24 cellular contexts compared by ENCODE assay signal in the genomic region with DNA sequence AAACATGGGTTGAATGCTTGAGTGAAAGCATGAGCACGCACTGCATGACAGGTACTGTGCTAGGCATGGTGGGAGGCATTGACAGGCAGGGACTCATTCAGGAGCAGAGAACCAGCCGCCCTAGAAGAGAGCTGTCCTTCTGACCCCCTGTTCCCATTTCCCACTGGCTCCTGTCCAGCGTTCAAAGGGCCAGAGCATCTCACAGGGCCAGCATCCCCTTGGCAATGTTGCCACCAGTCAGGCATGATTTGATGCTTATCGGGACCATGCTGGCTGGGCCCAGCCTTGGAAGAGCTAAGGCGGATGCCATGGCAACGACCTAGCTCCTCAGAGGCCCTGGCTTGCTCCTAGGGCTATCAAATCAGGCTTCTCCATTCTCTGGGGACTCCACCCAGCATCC. TPM values are rescaled to one million over a fixed set of nuclear protein-coding genes. Genes with fewer than 3 reads are reported as not detected.
DNase-seq lines count a peak whose midpoint lies in the region; ATAC-seq, FAIRE-seq and TF ChIP-seq lines count a peak whose summit lies in the region.
"Had no signal": no experiment of that assay in that cellular context is flagged by ENCODE, and none has a peak within 500 bp of the region (broad histone marks: within the 10 kb centered on the region; RNA-seq: fewer than 3 reads in every experiment).

No MANE protein-coding gene starts in this region.

- no peaks in the 10 kb centered on the region for H3K36me3 ChIP-seq in SK-N-SH (replicated peaks in 1 of 2; ENCODE audit: control insufficient read depth in 1 of 2, insufficient read depth in 2 of 2, low read length in 1 of 2)
- H3K36me3 ChIP-seq in K562 (ENCODE audit: control insufficient read depth, insufficient read depth, low read length) = no peaks in the 10 kb centered on the region
- no peaks in the 10 kb centered on the region for H3K36me3 ChIP-seq in neural progenitor cell

- H3K4me1 ChIP-seq in SK-N-SH (ENCODE audit: control insufficient read depth in 1 of 2, insufficient read depth in 2 of 2, low read depth in 1 of 2, low read length in 1 of 2) (peaks cover 0 to 26% of the 10 kb centered on the region in 2 experiments; a peak in 2 of 4 replicates), K562 (replicated peaks in 1 of 2; ENCODE audit: control insufficient read depth in 2 of 2, insufficient read depth in 2 of 2, low read length in 2 of 2) (no peaks in the 10 kb centered on the region), neural progenitor cell (peaks cover 20% of the 10 kb centered on the region)
- H3K4me1 ChIP-seq: A549 had no signal

- H3K4me3 ChIP-seq in SK-N-SH (ENCODE audit: low read depth in 2 of 2, low read length in 1 of 2) (no peak overlapping the region), K562 (no peak overlapping the region), neural progenitor cell (no peak overlapping the region)
- H3K4me3 ChIP-seq: A549, GM12878, GM23248 had no signal

- TF ChIP-seq CTCF in SK-N-SH (IDR thresholded peaks at IDR 0.05) (no peak), K562 (IDR thresholded peaks at IDR 0.05 in 2 of 3, conservative IDR thresholded peaks at IDR 0.05 in 1 of 3; ENCODE audit: insufficient read depth in 2 of 3, low read depth in 1 of 3, low read length in 3 of 3) (no peak), neural progenitor cell (IDR thresholded peaks at IDR 0.05) (no peak)

- H3K27me3 ChIP-seq in SK-N-SH (ENCODE audit: insufficient read depth) (peaks cover 8% of the 10 kb centered on the region; the same call in 1 of the 2 replicates), K562 (ENCODE audit: control insufficient read depth in 2 of 2, insufficient read depth in 2 of 2, low read length in 2 of 2) (peaks cover 15 to 41% of the 10 kb centered on the region in 2 experiments; a peak in 3 of 5 replicates), neural progenitor cell (peaks cover 7% of the 10 kb centered on the region)

- no peaks in the 10 kb centered on the region for H3K79me2 ChIP-seq in SK-N-SH (ENCODE audit: insufficient read depth)
- H3K79me2 ChIP-seq in K562 (ENCODE audit: control insufficient read depth, insufficient read depth, low read length) = no peaks in the 10 kb centered on the region
- H3K79me2 ChIP-seq in neural progenitor cell (ENCODE audit: low read depth) = no peaks in the 10 kb centered on the region

- no peak overlapping the region for H2AFZ ChIP-seq in SK-N-SH (ENCODE audit: low read depth)
- H2AFZ ChIP-seq in K562 (ENCODE audit: low read depth, low read length) = no peak overlapping the region
- H2AFZ ChIP-seq in neural progenitor cell (replicated peaks) = no peak overlapping the region
- H2AFZ ChIP-seq: GM23248 had no signal

- no peaks in the 10 kb centered on the region for H3K9me3 Mint-ChIP-seq in neural progenitor cell
- H3K9me3 Mint-ChIP-seq: CD8-positive, alpha-beta memory T cell had no signal

- H3K27me3 Mint-ChIP-seq in neural progenitor cell (ENCODE audit: insufficient read depth, low read depth) = peaks cover 17% of the 10 kb centered on the region

- H3F3A ChIP-seq in SK-N-SH (replicated peaks; ENCODE audit: insufficient read depth) (no peaks in the 10 kb centered on the region), neural progenitor cell (ENCODE audit: low read depth) (no peaks in the 10 kb centered on the region)

- POLR2A ChIA-PET in SK-N-SH (lab: Yijun Ruan, JAX) = no interaction called here
- POLR2A ChIA-PET in K562 (lab: Yijun Ruan, JAX) = interaction anchor here (1.1 kb wide), 1 partner anchor 9 kb away, joined by 4 read pairs; no protein-coding TSS in a partner anchor

- H3K27ac Mint-ChIP-seq in neural progenitor cell = peak overlapping the region; percentile 35
- H3K27ac Mint-ChIP-seq: CD4-positive, CD25-positive, alpha-beta regulatory T cell; CD8-positive, alpha-beta memory T cell had no signal

- 20% methylated on average over 4 of the region's 6 CpGs for WGBS in SK-N-SH (ENCODE audit: low lambda C conversion rate)
- WGBS in K562 (ENCODE audit: insufficient coverage, low coverage, missing lambda C conversion rate) = under 1% methylated on average over 6 of the region's 6 CpGs

- CTCF ChIA-PET in SK-N-SH (lab: Yijun Ruan, JAX) (interaction anchor here (0.8 to 1.1 kb wide), 4 partner anchors 54 to 217 kb away, joined by 3 read pairs; no protein-coding TSS in a partner anchor), K562 (lab: Yijun Ruan, JAX; ENCODE audit: low intra/inter-chr PET ratio) (no interaction called here)

- no peaks in the 10 kb centered on the region for H3K9me3 ChIP-seq in SK-N-SH
- no peaks in the 10 kb centered on the region for H3K9me3 ChIP-seq in K562 (replicated peaks; ENCODE audit: control insufficient read depth, insufficient read depth, low read depth, low read length)
- H3K9me3 ChIP-seq in neural progenitor cell (ENCODE audit: low read depth) = no peaks in the 10 kb centered on the region
- H3K9me3 ChIP-seq: A549 had no signal

- BruUV-seq in K562 (replicated peaks; lab: Mats Ljungman, UMichigan) = no TSS peak

- no peak overlapping the region for H3K4me3 Mint-ChIP-seq in neural progenitor cell
- H3K4me3 Mint-ChIP-seq: CD4-positive, CD25-positive, alpha-beta regulatory T cell; CD8-positive, alpha-beta memory T cell had no signal

- DNase-seq in SK-N-SH = peak; percentile 57
- no peak for DNase-seq in K562 (ENCODE audit: extremely low read depth in 1 of 4, low spot score in 3 of 4)
- no peak for DNase-seq in neural progenitor cell (ENCODE audit: low spot score)
- DNase-seq in NCI-H2107 (lab: John Stamatoyannopoulos, UW) = no peak
- no peak for DNase-seq in NCI-H187 (lab: John Stamatoyannopoulos, UW)
- DNase-seq: AML-193; C1 segment of cervical spinal cord; CD4-positive, CD25-positive, alpha-beta regulatory T cell; CD8-positive, alpha-beta memory T cell; COR-L47; DMS 273 treated with DMSO at 0.1 percent for 48 hours; DMS53; DND-41; EL; GM23248; HCEC 1CT had no signal

- TF ChIP-seq RAD21 in SK-N-SH (IDR thresholded peaks at IDR 0.05; ENCODE audit: low read length) = no peak
- no peak for TF ChIP-seq RAD21 in K562 (CRISPR knock-in tag; conservative IDR thresholded peaks at IDR 0.05 in 1 of 2, IDR thresholded peaks at IDR 0.05 in 1 of 2)

- H3K36me3 Mint-ChIP-seq in neural progenitor cell = no peaks in the 10 kb centered on the region
- H3K36me3 Mint-ChIP-seq: CD4-positive, CD25-positive, alpha-beta regulatory T cell; CD8-positive, alpha-beta memory T cell had no signal

- H4K20me1 ChIP-seq in SK-N-SH (ENCODE audit: insufficient read depth) = no peaks in the 10 kb centered on the region
- H4K20me1 ChIP-seq in K562 (replicated peaks; ENCODE audit: control insufficient read depth, insufficient read depth, low read length) = no peaks in the 10 kb centered on the region
- H4K20me1 ChIP-seq in neural progenitor cell (ENCODE audit: low read depth) = no peaks in the 10 kb centered on the region

- no peak for TF ChIP-seq POLR2A in K562 (conservative IDR thresholded peaks at IDR 0.05)

- no peaks in the 10 kb centered on the region for H3K9me2 ChIP-seq in SK-N-SH

- ATAC-seq in SK-N-SH treated with all-trans-retinoic acid at 6 μM for 48 hours = no peak
- ATAC-seq in K562 = no peak
- no peak for ATAC-seq in GM21423 (IDR thresholded peaks at IDR 0.05; ENCODE audit: unreplicated experiment)
- ATAC-seq: A549, GM12878 had no signal

- H3K4me1 Mint-ChIP-seq in neural progenitor cell = peaks cover 33% of the 10 kb centered on the region
- H3K4me1 Mint-ChIP-seq: CD4-positive, CD25-positive, alpha-beta regulatory T cell; CD8-positive, alpha-beta memory T cell had no signal

- FAIRE-seq in K562 (lab: Jason Lieb, UNC) = no peak
- FAIRE-seq: A549, GM12878, H54 had no signal

- no peaks in the 10 kb centered on the region for H3K9me1 ChIP-seq in K562 (ENCODE audit: control insufficient read depth, insufficient read depth, low read length)

- no peak overlapping the region for H3K4me2 ChIP-seq in SK-N-SH
- no peak overlapping the region for H3K4me2 ChIP-seq in K562 (ENCODE audit: insufficient read depth, low read length)
- no peak overlapping the region for H3K4me2 ChIP-seq in neural progenitor cell
- H3K4me2 ChIP-seq: A549 had no signal

- TF ChIP-seq EP300 in SK-N-SH (IDR thresholded peaks at IDR 0.05; ENCODE audit: borderline replicate concordance in 1 of 2, low read depth in 1 of 2, low read length in 1 of 2) (peak in 1 of 2 experiments; percentile 36; a peak in 1 of 4 replicates), K562 (IDR thresholded peaks at IDR 0.05; ENCODE audit: low read length) (no peak)

- in situ Hi-C loops in K562 (cut with MboI) = no loop called here

- H3K9ac ChIP-seq in SK-N-SH (no peak overlapping the region), K562 (ENCODE audit: insufficient read depth in 1 of 2, low read depth in 2 of 2, low read length in 2 of 2) (no peak overlapping the region), neural progenitor cell (no peak overlapping the region)
- H3K9ac ChIP-seq: GM23248 had no signal

- intact Hi-C loops in K562 (cut with micrococcal nuclease) = no loop called here

- H3K27ac ChIP-seq in SK-N-SH (ENCODE audit: low read depth in 2 of 2, low read length in 1 of 2) (no peak overlapping the region), K562 (ENCODE audit: extremely low read depth, low read depth, low read length) (no peak overlapping the region), neural progenitor cell (no peak overlapping the region)
- H3K27ac ChIP-seq: 22Rv1, A549, GM23248 had no signal

TF ChIP-seq in SK-N-SH treated with all-trans-retinoic acid at 6 μM for 48 hours, 23 proteins besides CTCF, POLR2A, EP300 and RAD21:
- no peak for TF ChIP-seq SNAI2 (CRISPR knock-in tag; IDR thresholded peaks at IDR 0.05)

RNA-seq across cellular contexts. Expression of gene VWA5B1, which starts 14.2 kb away (rescaled TPM):
- polyA plus RNA-seq in SK-N-SH (2012; rRNA removed) = not detected in 2 replicates
- not detected in 2 replicates for polyA plus RNA-seq in SK-N-SH (2012; cell fraction: cytosol; rRNA removed)
- polyA plus RNA-seq in SK-N-SH (2012; cell fraction: nucleus; rRNA removed) = not detected in 2 replicates
- not detected in 2 replicates for total RNA-seq in K562 (2011; cell fraction: chromatin; rRNA removed; ENCODE audit: low replicate concordance)
- not detected in 2 replicates for total RNA-seq in K562 (2011; cell fraction: nucleolus; rRNA removed)
- total RNA-seq in K562 (2011; cell fraction: nucleoplasm; rRNA removed) = not detected in 2 replicates
- total RNA-seq in K562 (2014; rRNA removed) = not detected in 2 replicates
- not detected in 2 replicates for total RNA-seq in K562 (2014; rRNA removed; fragmentation: Illumina TruSeq; extraction: Trizol)
- total RNA-seq in K562 (2015; rRNA removed; fragmentation: Illumina TruSeq; extraction: Trizol) = not detected in 2 replicates
- not detected in 2 replicates for total RNA-seq in K562 (2021)
- polyA plus RNA-seq in K562 (2011; rRNA removed) = not detected in 2 replicates
- not detected in 2 replicates for polyA plus RNA-seq in K562 (2011; cell fraction: cytosol; rRNA removed)
- polyA plus RNA-seq in K562 (2011; cell fraction: nucleus; rRNA removed) = not detected in 2 replicates
- polyA plus RNA-seq in K562 (2012) = not detected in 2 replicates
- polyA plus RNA-seq in K562 (2014; fragmentation: Illumina TruSeq; extraction: Trizol) = not detected in 2 replicates
- polyA plus RNA-seq in K562 (2014; fragmentation: Nextera tagmentation; extraction: Ambion mirVana) = not detected
- not detected in 2 replicates for polyA plus RNA-seq in K562 (2014; rRNA removed)
- polyA minus RNA-seq in K562 (2011; rRNA and poly(A)+ RNA removed) = not detected in 2 replicates
- not detected in 2 replicates for polyA minus RNA-seq in K562 (2011; cell fraction: cytosol; rRNA and poly(A)+ RNA removed)
- polyA minus RNA-seq in K562 (2011; cell fraction: nucleus; rRNA and poly(A)+ RNA removed) = not detected in 2 replicates
- not detected in 2 replicates for total RNA-seq in neural progenitor cell (ENCODE audit: low replicate concordance)
- total RNA-seq: CD4-positive, CD25-positive, alpha-beta regulatory T cell; CD8-positive, alpha-beta memory T cell; G401; GM23248; HT-29 had no signal
- polyA plus RNA-seq: A549; CD8-positive, alpha-beta memory T cell; GM23248 had no signal

Comparison
In these comparisons a context has a peak if more than half of its experiments do, and no peak if none do; other contexts are left out.
1. Of the 27 proteins assayed by ChIP-seq in both K562 and SK-N-SH: peak only in K562: none; only in SK-N-SH: CHD2, GATA2, MXI1 and RCOR1; in both: none; in neither: 22; mixed calls (peak in some experiments, not most) for 1.